In the genomic region with DNA sequence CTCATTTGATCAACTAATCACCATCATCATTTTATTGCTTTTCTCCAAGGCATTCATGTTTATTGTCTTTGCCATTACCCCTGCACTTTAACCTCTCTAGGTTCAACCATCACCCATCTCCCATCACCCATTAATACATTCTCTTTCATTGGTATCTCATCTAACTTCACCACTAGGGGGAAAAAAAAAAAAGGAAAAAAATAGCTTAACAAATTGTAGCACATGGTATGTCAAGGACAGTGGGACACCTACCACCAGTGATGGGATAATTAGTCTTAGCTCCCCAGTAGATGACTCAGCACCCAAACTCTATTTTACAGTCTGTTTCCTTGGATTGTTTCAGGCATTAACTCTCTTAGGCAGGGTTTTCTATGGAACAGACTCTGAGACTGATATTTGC, we compare ENCODE assay signal across 13 cellular contexts.
"Had no signal": no experiment of that assay in that cellular context is flagged by ENCODE, and none has a peak within 500 bp of the region (broad histone marks: within the 10 kb centered on the region; RNA-seq: fewer than 3 reads in every experiment).

No MANE protein-coding gene starts in this region.

- H3K9me3 Mint-ChIP-seq: activated naive CD4-positive, alpha-beta T cell treated with anti-CD3 and anti-CD28 coated beads, Interleukin-2, amount 10 ng/mL, durations not matched to agents 7 days and 5 days had no signal

- H3K27me3 Mint-ChIP-seq: activated CD4-positive, alpha-beta memory T cell treated with anti-CD3 and anti-CD28 coated beads, Interleukin-2, amount 10 ng/mL, durations not matched to agents 7 days and 5 days; activated naive CD4-positive, alpha-beta T cell treated with anti-CD3 and anti-CD28 coated beads, Interleukin-2, amount 10 ng/mL, durations not matched to agents 7 days and 5 days; activated T-cell treated with anti-CD3 and anti-CD28 coated beads, Interleukin-2, amount 50 U/mL, for 24 hours had no signal

- DNase-seq: activated CD4-positive, alpha-beta memory T cell treated with anti-CD3 and anti-CD28 coated beads, Interleukin-2, amount 10 ng/mL, durations not matched to agents 7 days and 5 days; activated naive CD4-positive, alpha-beta T cell treated with anti-CD3 and anti-CD28 coated beads, Interleukin-2, amount 10 ng/mL, durations not matched to agents 7 days and 5 days; activated T-cell treated with anti-CD3 and anti-CD28 coated beads, Interleukin-2, amount 50 U/mL, for 24 hours; adrenal gland; kidney glomerular epithelial cell; nephron progenitor cell; stimulated activated CD4-positive, alpha-beta T cell treated with anti-CD3 and anti-CD28 coated beads, Interleukin-1b, Interleukin-23, amount 100 ng/mL, for 48 hours; stomach; testis had no signal

- H3K27ac ChIP-seq: adrenal gland, cardiac muscle cell, esophagus muscularis mucosa, stomach, testis had no signal

- H3K36me3 Mint-ChIP-seq: activated naive CD4-positive, alpha-beta T cell treated with anti-CD3 and anti-CD28 coated beads, Interleukin-2, amount 10 ng/mL, durations not matched to agents 7 days and 5 days had no signal

- H3K4me3 Mint-ChIP-seq: activated CD4-positive, alpha-beta memory T cell treated with anti-CD3 and anti-CD28 coated beads, Interleukin-2, amount 10 ng/mL, durations not matched to agents 7 days and 5 days; activated naive CD4-positive, alpha-beta T cell treated with anti-CD3 and anti-CD28 coated beads, Interleukin-2, amount 10 ng/mL, durations not matched to agents 7 days and 5 days; activated T-cell treated with anti-CD3 and anti-CD28 coated beads, Interleukin-2, amount 50 U/mL, for 24 hours; nephron progenitor cell had no signal

- H3K4me1 Mint-ChIP-seq: activated CD4-positive, alpha-beta memory T cell treated with anti-CD3 and anti-CD28 coated beads, Interleukin-2, amount 10 ng/mL, durations not matched to agents 7 days and 5 days; activated naive CD4-positive, alpha-beta T cell treated with anti-CD3 and anti-CD28 coated beads, Interleukin-2, amount 10 ng/mL, durations not matched to agents 7 days and 5 days; nephron progenitor cell had no signal

- ATAC-seq: sciatic nerve had no signal

- FAIRE-seq: endometrium had no signal

- H3K27ac Mint-ChIP-seq: activated CD4-positive, alpha-beta memory T cell treated with anti-CD3 and anti-CD28 coated beads, Interleukin-2, amount 10 ng/mL, durations not matched to agents 7 days and 5 days; activated naive CD4-positive, alpha-beta T cell treated with anti-CD3 and anti-CD28 coated beads, Interleukin-2, amount 10 ng/mL, durations not matched to agents 7 days and 5 days; activated T-cell treated with anti-CD3 and anti-CD28 coated beads, Interleukin-2, amount 50 U/mL, for 24 hours; nephron progenitor cell had no signal
